In the genomic region with DNA sequence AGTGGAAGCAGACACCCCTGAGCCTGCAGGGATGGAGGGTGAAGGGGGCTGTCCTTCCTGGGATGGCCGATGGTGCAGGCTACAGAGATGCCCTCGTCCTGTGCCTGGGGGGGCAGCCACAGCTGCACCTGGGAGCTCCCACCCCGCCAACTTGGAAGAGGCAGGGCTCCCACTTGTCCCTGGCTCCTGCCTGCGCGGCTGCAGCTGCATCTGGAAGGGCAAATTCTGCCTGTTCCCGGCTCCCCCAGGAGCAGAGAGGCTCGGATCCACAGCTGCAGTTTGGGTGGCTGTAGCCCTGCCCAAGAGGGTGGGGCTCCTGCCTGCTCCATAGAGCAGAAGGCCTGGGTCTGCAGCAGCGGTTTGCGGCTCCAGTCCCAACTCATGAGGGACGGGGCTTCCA, we compare ENCODE assay signal across 19 cellular contexts. TPM values are rescaled to one million over a fixed set of nuclear protein-coding genes. Genes with fewer than 3 reads are reported as not detected.
"Had no signal": no experiment of that assay in that cellular context is flagged by ENCODE, and none has a peak within 500 bp of the region (broad histone marks: within the 10 kb centered on the region; RNA-seq: fewer than 3 reads in every experiment).

No MANE protein-coding gene starts in this region.

- H3K4me3 ChIP-seq: gastroesophageal sphincter, left ventricle myocardium inferior, mucosa of descending colon had no signal

- DNase-seq: activated CD4-positive, alpha-beta T cell treated with anti-CD3 and anti-CD28 coated beads, Interleukin-2, amount 50 U/mL, for 4 hours; activated CD8-positive, alpha-beta memory T cell treated with anti-CD3 and anti-CD28 coated beads, Interleukin-2, amount 10 ng/mL, durations not matched to agents 7 days and 5 days; activated naive CD4-positive, alpha-beta T cell treated with Interleukin-2 at 50 U/mL for 16 hours; cerebellar nuclear complex; effector CD4-positive, alpha-beta T cell; heart left ventricle; left ventricle myocardium inferior; mammary epithelial cell; mucosa of descending colon; naive B cell; occipital lobe; retina; stimulated activated naive CD4-positive, alpha-beta T cell; SW 1271 had no signal

- H3K27me3 ChIP-seq: ascending aorta, gastroesophageal sphincter, heart left ventricle had no signal

- H3K9me3 Mint-ChIP-seq: activated T-helper 2 cell treated with anti-CD3 and anti-CD28 coated beads, Interferon-gamma antibody, Interleukin-2, Interleukin-4, amounts not matched to agents 10 μg/mL and 5 μg/mL and 100 μg/mL, durations not matched to agents 14 hours and 24 hours and 36 hours; naive B cell; T-helper 2 cell treated with Interferon-gamma antibody and Interleukin-4, amounts not matched to agents 5 μg/mL and 100 μg/mL, for 36 hours had no signal

- H3K27ac Mint-ChIP-seq: activated CD8-positive, alpha-beta memory T cell treated with anti-CD3 and anti-CD28 coated beads, Interleukin-2, amount 10 ng/mL, durations not matched to agents 7 days and 5 days; activated T-helper 2 cell treated with anti-CD3 and anti-CD28 coated beads, Interferon-gamma antibody, Interleukin-2, Interleukin-4, amounts not matched to agents 10 μg/mL and 5 μg/mL and 100 μg/mL, durations not matched to agents 14 hours and 24 hours and 36 hours; T-helper 2 cell treated with Interferon-gamma antibody and Interleukin-4, amounts not matched to agents 5 μg/mL and 100 μg/mL, for 36 hours had no signal

- H3K9me3 ChIP-seq: ascending aorta, gastroesophageal sphincter, heart left ventricle, left ventricle myocardium inferior, mucosa of descending colon had no signal

- H3K4me3 Mint-ChIP-seq: activated CD8-positive, alpha-beta memory T cell treated with anti-CD3 and anti-CD28 coated beads, Interleukin-2, amount 10 ng/mL, durations not matched to agents 7 days and 5 days; T-helper 2 cell treated with Interferon-gamma antibody and Interleukin-4, amounts not matched to agents 5 μg/mL and 100 μg/mL, for 36 hours had no signal

- H3K27ac ChIP-seq: ascending aorta, gastroesophageal sphincter, heart left ventricle, left ventricle myocardium inferior had no signal

- H3K27me3 Mint-ChIP-seq: activated CD8-positive, alpha-beta memory T cell treated with anti-CD3 and anti-CD28 coated beads, Interleukin-2, amount 10 ng/mL, durations not matched to agents 7 days and 5 days; naive B cell had no signal

- ATAC-seq: activated CD8-positive, alpha-beta memory T cell treated with anti-CD3 and anti-CD28 coated beads, Interleukin-2, amount 10 ng/mL, durations not matched to agents 7 days and 5 days; esophagus mucosa; gastroesophageal sphincter; heart left ventricle; mucosa of descending colon had no signal

RNA-seq across cellular contexts. Expression of gene FAAP24, which starts 2.5 kb away (rescaled TPM):
- total RNA-seq: ascending aorta had no signal
